Comparison of ENCODE assay signal across 1 cellular context in genomic region chr1:202888204-202888506, GRCh38.
TF ChIP-seq lines count a peak whose summit lies in the region.

No MANE protein-coding gene starts in this region.

TF ChIP-seq in K562, 482 proteins besides CTCF, POLR2A, EP300 and RAD21 (continued from another document):
- peak; percentile 31; the same call in 1 of the 2 replicates for TF ChIP-seq PKNOX1 (IDR thresholded peaks at IDR 0.05)
- no peak for TF ChIP-seq IFI16 (CRISPR knock-in tag; IDR thresholded peaks at IDR 0.05)
- TF ChIP-seq ELF2 (CRISPR knock-in tag; IDR thresholded peaks at IDR 0.05): no peak
- no peak for TF ChIP-seq CLOCK (CRISPR knock-in tag; IDR thresholded peaks at IDR 0.05; ENCODE audit: borderline replicate concordance)
